In the genomic region with DNA sequence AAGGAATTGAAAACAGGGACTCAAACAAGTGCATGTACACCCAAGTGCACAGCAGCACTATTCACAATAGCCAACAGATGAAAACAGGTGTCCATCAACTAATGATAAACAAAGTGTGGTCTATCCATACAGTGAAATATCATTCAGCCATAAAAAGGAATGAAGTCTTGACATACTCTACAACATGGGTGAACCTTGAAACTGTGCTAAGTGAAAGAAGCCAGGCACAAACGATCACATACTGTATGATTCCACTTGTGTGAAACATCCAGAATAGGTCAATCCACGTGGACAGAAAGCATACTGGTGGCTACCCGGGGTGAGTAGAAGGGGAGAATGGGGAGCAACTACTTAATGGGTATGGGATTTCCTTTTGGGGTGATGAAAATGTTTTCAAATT, we compare ENCODE assay signal across 35 cellular contexts.
"Had no signal": no experiment of that assay in that cellular context is flagged by ENCODE, and none has a peak within 500 bp of the region (broad histone marks: within the 10 kb centered on the region; RNA-seq: fewer than 3 reads in every experiment).

No MANE protein-coding gene starts in this region.

- DNase-seq: Kasumi-1, MG63, MM.1S, MV-4-11, NCI-H1048, NCI-H1092, NCI-H1092 treated with DMSO at 0.1 percent for 48 hours, NCI-H1105, NCI-H1105 treated with DMSO at 0.1 percent for 48 hours, NCI-H1417, NCI-H1417 treated with DMSO at 0.1 percent for 48 hours, NCI-H1436, NCI-H1436 treated with DMSO at 0.1 percent for 48 hours, NCI-H146, NCI-H1694, NCI-H1694 treated with DMSO at 0.1 percent for 48 hours, NCI-H187, NCI-H187 treated with DMSO at 0.1 percent for 48 hours, NCI-H1930, NCI-H2029, NCI-H2029 treated with DMSO at 0.1 percent for 48 hours, NCI-H2081, NCI-H2081 treated with DMSO at 0.1 percent for 48 hours, NCI-H2107, NCI-H2171, NCI-H2171 treated with DMSO at 0.1 percent for 48 hours, NCI-H2227 treated with DMSO at 0.1 percent for 48 hours, NCI-H226, NCI-H345, NCI-H446, NCI-H446 treated with DMSO at 0.1 percent for 48 hours, NCI-H510A, NCI-H510A treated with DMSO at 0.1 percent for 48 hours, NCI-H524, NCI-H524 treated with DMSO at 0.1 percent for 48 hours had no signal

- H3K4me3 ChIP-seq: MG63 had no signal

- H3K36me3 ChIP-seq: MG63 had no signal

- H3K27me3 ChIP-seq: MG63 had no signal
